In the genomic region with DNA sequence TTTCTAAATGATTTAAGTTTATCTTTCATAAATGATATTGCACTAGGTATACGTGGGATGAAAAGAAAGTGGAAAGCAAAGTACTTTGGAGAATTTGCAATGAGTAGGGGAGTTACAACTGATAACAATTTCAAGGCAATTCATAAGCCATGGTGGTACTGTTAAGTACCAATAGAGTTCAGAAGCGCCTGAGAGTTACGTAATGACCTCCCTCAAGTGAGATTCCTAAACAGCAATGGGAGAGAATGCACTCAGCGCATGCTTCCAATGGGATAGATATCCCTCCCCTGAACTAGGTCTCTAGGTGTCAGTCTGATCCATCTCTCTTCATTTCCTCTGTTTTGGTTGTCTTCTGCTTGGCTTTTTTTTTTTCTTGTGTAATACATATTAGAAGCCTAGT, we compare ENCODE assay signal across 5 cellular contexts.
"Had no signal": no experiment of that assay in that cellular context is flagged by ENCODE, and none has a peak within 500 bp of the region (broad histone marks: within the 10 kb centered on the region; RNA-seq: fewer than 3 reads in every experiment).

No MANE protein-coding gene starts in this region.

- ATAC-seq: GM23338 had no signal

- H2AFZ ChIP-seq: GM23338 had no signal

- H3K4me3 ChIP-seq: GM23338 had no signal

- FAIRE-seq: HTR-8/SVneo had no signal

- H3K4me2 ChIP-seq: GM23338 had no signal

- DNase-seq: H9, HCEC 1CT, KG1 had no signal
